Comparison of ENCODE assay signal across 19 cellular contexts in the genomic region with DNA sequence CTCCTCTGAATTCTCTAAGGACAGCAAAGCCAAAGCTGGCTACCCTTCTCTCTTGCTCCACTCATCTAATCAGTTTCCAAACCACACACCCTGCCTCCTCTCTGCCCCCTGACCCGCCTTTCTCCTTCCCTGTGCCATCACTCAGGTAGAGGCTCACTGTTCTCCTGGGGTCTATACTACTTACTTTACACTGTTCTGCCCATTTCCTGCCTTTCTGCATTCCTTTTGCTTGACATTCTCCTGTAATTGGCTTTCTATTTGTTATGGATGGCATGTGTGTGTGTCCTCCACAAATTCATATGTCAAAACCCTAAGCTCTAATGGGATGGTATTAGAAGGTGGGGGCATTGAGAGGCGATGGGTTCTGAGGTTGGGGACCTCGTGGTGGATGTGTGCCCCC.
"Had no signal": no experiment of that assay in that cellular context is flagged by ENCODE, and none has a peak within 500 bp of the region (broad histone marks: within the 10 kb centered on the region; RNA-seq: fewer than 3 reads in every experiment).

No MANE protein-coding gene starts in this region.

- H3K36me3 Mint-ChIP-seq: activated naive CD4-positive, alpha-beta T cell treated with anti-CD3 and anti-CD28 coated beads, Interleukin-2, amount 50 U/mL, for 24 hours had no signal

- H3K4me1 ChIP-seq: prostate gland, upper lobe of right lung had no signal

- H3K27ac ChIP-seq: left ventricle myocardium inferior, prostate gland, skin epidermis, suprapubic skin, upper lobe of right lung had no signal

- H3K4me3 Mint-ChIP-seq: activated naive CD4-positive, alpha-beta T cell treated with anti-CD3 and anti-CD28 coated beads, Interleukin-2, amount 50 U/mL, for 24 hours; activated T-cell treated with anti-CD3 and anti-CD28 coated beads, Interleukin-2, amount 50 U/mL, for 4 hours; nephron progenitor cell had no signal

- H3K9me3 ChIP-seq: left ventricle myocardium inferior, prostate gland, suprapubic skin, upper lobe of right lung had no signal

- H3K4me3 ChIP-seq: left ventricle myocardium inferior, prostate gland, skin epidermis, suprapubic skin, upper lobe of right lung had no signal

- H3K9me3 Mint-ChIP-seq: activated naive CD4-positive, alpha-beta T cell treated with anti-CD3 and anti-CD28 coated beads, Interleukin-2, amount 50 U/mL, for 24 hours; activated T-cell treated with anti-CD3 and anti-CD28 coated beads, Interleukin-2, amount 50 U/mL, for 4 hours had no signal

- H3K27me3 ChIP-seq: suprapubic skin, upper lobe of right lung had no signal

- H3K27me3 Mint-ChIP-seq: activated naive CD4-positive, alpha-beta T cell treated with anti-CD3 and anti-CD28 coated beads, Interleukin-2, amount 50 U/mL, for 24 hours had no signal

- H3K36me3 ChIP-seq: left ventricle myocardium inferior, prostate gland, suprapubic skin, upper lobe of right lung had no signal

- ATAC-seq: activated CD4-positive, CD25-positive, alpha-beta regulatory T cell treated with anti-CD3 and anti-CD28 coated beads, Interleukin-2, amount 50 U/mL, for 24 hours; activated T-cell treated with anti-CD3 and anti-CD28 coated beads, Interleukin-2, amount 50 U/mL, for 4 hours; upper lobe of right lung had no signal

- DNase-seq: activated CD4-positive, alpha-beta T cell treated with anti-CD3 and anti-CD28 coated beads, Interleukin-2, amount 50 U/mL, for 4 hours; activated effector memory CD4-positive, alpha-beta T cell treated with anti-CD3 and anti-CD28 coated beads, Interleukin-2, amount 50 U/mL, for 16 hours; activated T-cell treated with anti-CD3 and anti-CD28 coated beads, Interleukin-2, amount 50 U/mL, for 4 hours; caudate nucleus; left ventricle myocardium inferior; mesenchymal stem cell; nephron progenitor cell; occipital lobe; right cardiac atrium; stimulated activated CD4-positive, alpha-beta T cell treated with anti-CD3 and anti-CD28 coated beads, Interleukin-4, amount 100 ng/mL, for 4 hours; stimulated activated CD8-positive, alpha-beta memory T cell treated with anti-CD3 and anti-CD28 coated beads, Interleukin-4, amount 100 ng/mL, for 48 hours; stimulated activated naive CD4-positive, alpha-beta T cell treated with Interleukin-2 at 50 U/mL for 16 hours; T-helper 9 cell; upper lobe of right lung had no signal

- H3K27ac Mint-ChIP-seq: activated naive CD4-positive, alpha-beta T cell treated with anti-CD3 and anti-CD28 coated beads, Interleukin-2, amount 50 U/mL, for 24 hours; nephron progenitor cell had no signal
